In genomic region chr5:141477169-141477568, GRCh38 we compare ENCODE assay signal across 8 cellular contexts. TPM values are rescaled to one million over a fixed set of nuclear protein-coding genes. Genes with fewer than 3 reads are reported as not detected.
DNase-seq lines count a peak whose midpoint lies in the region; ATAC-seq, FAIRE-seq and TF ChIP-seq lines count a peak whose summit lies in the region.

No MANE protein-coding gene starts in this region.

- H3K36me3 Mint-ChIP-seq in activated B cell treated with CpG ODN at 0.5 μM for 24 hours (ENCODE audit: low read depth) (peaks cover 2% of the 10 kb centered on the region), Caco-2 (ENCODE audit: insufficient read depth, unreplicated experiment) (no peaks in the 10 kb centered on the region)

- H3K27ac ChIP-seq in gastrocnemius medialis, result peak overlapping the region; percentile 82 to 91 (median 88)

- H3K9me3 Mint-ChIP-seq in activated B cell treated with CpG ODN at 0.5 μM for 24 hours, result no peaks in the 10 kb centered on the region
- no peaks in the 10 kb centered on the region for H3K9me3 Mint-ChIP-seq in Caco-2 (ENCODE audit: unreplicated experiment)

- POLR2A ChIA-PET in activated B cell treated with CpG ODN at 0.5 μM for 24 hours (lab: Charles Lee) (interaction anchor here (1.1 kb wide), 1 partner anchor 46 kb away, joined by 3 read pairs; no protein-coding TSS in a partner anchor), Caco-2 (lab: Charles Lee) (no interaction called here)

- no peaks in the 10 kb centered on the region for H3K27me3 ChIP-seq in gastrocnemius medialis
- H3K27me3 ChIP-seq in Caco-2 (replicated peaks; ENCODE audit: control insufficient read depth, insufficient read depth, low read length), result no peaks in the 10 kb centered on the region

- TF ChIP-seq POLR2A in gastrocnemius medialis (IDR thresholded peaks at IDR 0.05), result no peak

- H3K9me3 ChIP-seq in gastrocnemius medialis (no peaks in the 10 kb centered on the region), Caco-2 (no peaks in the 10 kb centered on the region)

- CTCF ChIA-PET in activated B cell treated with CpG ODN at 0.5 μM for 24 hours (lab: Charles Lee) (interaction anchor here (0.8 to 4.6 kb wide), 4 partner anchors 36 to 87 kb away, joined by 3 to 59 read pairs (median 13); no protein-coding TSS in a partner anchor), Caco-2 (lab: Charles Lee) (no interaction called here)

- H3K4me3 Mint-ChIP-seq in activated B cell treated with CpG ODN at 0.5 μM for 24 hours, result peak overlapping the region; percentile 93
- no peak overlapping the region for H3K4me3 Mint-ChIP-seq in Caco-2 (ENCODE audit: unreplicated experiment)

- no peak for ATAC-seq in activated B cell treated with CpG ODN at 0.5 μM for 24 hours (ENCODE audit: low read depth)
- ATAC-seq in gastrocnemius medialis, result no peak
- ATAC-seq in HG03571 (IDR thresholded peaks at IDR 0.05; ENCODE audit: unreplicated experiment), result no peak

- intact Hi-C loops in activated B cell treated with CpG ODN at 0.5 μM for 24 hours (cut with micrococcal nuclease), result loop anchor here (2.0 kb wide), 3 partner anchors 16 to 46 kb away; partner anchors contain the start of gene PCDHGA12
- intact Hi-C loops in gastrocnemius medialis (cut with DNase I; ENCODE audit: low total_unique reads), result loop anchor here (2.0 kb wide), 2 partner anchors 30 to 46 kb away; partner anchors contain the start of gene PCDHGA12
- intact Hi-C loops in Caco-2 (cut with micrococcal nuclease; ENCODE audit: unreplicated experiment), result no loop called here

- no peaks in the 10 kb centered on the region for H3K36me3 ChIP-seq in gastrocnemius medialis
- H3K36me3 ChIP-seq in Caco-2 (ENCODE audit: control insufficient read depth, insufficient read depth, low read length), result no peaks in the 10 kb centered on the region

- H3K4me3 ChIP-seq in foreskin fibroblast (ENCODE audit: low read depth in 1 of 2, low read length in 2 of 2) (peak overlapping the region; percentile 78 to 99), gastrocnemius medialis (peak overlapping the region; percentile 69 to 83 (median 75)), Caco-2 (ENCODE audit: low read depth, low read length) (no peak overlapping the region)

- peaks cover 38% of the 10 kb centered on the region for H3K27me3 Mint-ChIP-seq in activated B cell treated with CpG ODN at 0.5 μM for 24 hours
- no peaks in the 10 kb centered on the region for H3K27me3 Mint-ChIP-seq in Caco-2 (ENCODE audit: insufficient read depth, unreplicated experiment)

- FAIRE-seq in GM19239 (lab: Jason Lieb, UNC), result peak; percentile 18

- peaks cover 28% of the 10 kb centered on the region for H3K4me1 Mint-ChIP-seq in activated B cell treated with CpG ODN at 0.5 μM for 24 hours
- H3K4me1 Mint-ChIP-seq in Caco-2 (ENCODE audit: low read depth, unreplicated experiment), result no peaks in the 10 kb centered on the region

- DNase-seq in GM19239 (ENCODE audit: insufficient read length, low spot score) (no peak), activated B cell treated with CpG ODN at 0.5 μM for 24 hours (no peak), foreskin fibroblast (peak in 1 of 2 donors; percentile 37), gastrocnemius medialis (no peak), NCI-H82 (lab: John Stamatoyannopoulos, UW) (no peak), Caco-2 (no peak), NCI-H1436 treated with DMSO at 0.1 percent for 48 hours (lab: John Stamatoyannopoulos, UW) (no peak)

- H3K27ac Mint-ChIP-seq in activated B cell treated with CpG ODN at 0.5 μM for 24 hours (no peak overlapping the region), Caco-2 (ENCODE audit: unreplicated experiment) (no peak overlapping the region)

- H3K4me1 ChIP-seq in gastrocnemius medialis (peaks cover 44 to 61% of the 10 kb centered on the region in 2 donors), Caco-2 (no peaks in the 10 kb centered on the region)

- TF ChIP-seq CTCF in activated B cell treated with CpG ODN at 0.5 μM for 24 hours (IDR thresholded peaks at IDR 0.05) (no peak), foreskin fibroblast (IDR thresholded peaks at IDR 0.05; ENCODE audit: low read depth, low read length) (no peak), gastrocnemius medialis (IDR thresholded peaks at IDR 0.05 in 4 of 5, conservative IDR thresholded peaks at IDR 0.05 in 1 of 5) (no peak), Caco-2 (IDR thresholded peaks at IDR 0.05; ENCODE audit: insufficient read depth in 1 of 2, low read depth in 1 of 2, low read length in 1 of 2, severe bottlenecking in 1 of 2, unreplicated experiment in 1 of 2) (no peak)

- in situ Hi-C loops in gastrocnemius medialis (cut with MboI; ENCODE audit: low sequenced_read_pairs in 4 of 4), result loop anchor here in 2 of 4 donors (5.0 kb wide), 4 partner anchors 45 to 85 kb away; partner anchors contain the start of gene PCDHGA11 (in 1 of the 2)

- no TSS peak for BruUV-seq in Caco-2 (replicated peaks; lab: Mats Ljungman, UMichigan)

RNA-seq across cellular contexts. Expression of gene PCDHGC3, which starts 1.4 kb away (rescaled TPM):
- 2.6 and 3.3 TPM in 2 replicates for total RNA-seq in activated B cell treated with CpG ODN at 0.5 μM for 24 hours
- 10 to 100 TPM; 11.8 to 14.5 (median 13.8) TPM for total RNA-seq in gastrocnemius medialis
- total RNA-seq in Caco-2 (2022), result 1.3 and 2.9 TPM in 2 replicates

RNA-seq across cellular contexts. Expression of gene PCDHGC4, which starts 7.7 kb away (rescaled TPM):
- 0.69 TPM in 2 replicates for total RNA-seq in activated B cell treated with CpG ODN at 0.5 μM for 24 hours
- 10 to 100 TPM in 1 of 4 donors, 1 to 10 TPM in 1, under 1 TPM in 1, not detected in 1; 0.31 to 20.4 (median 1.7) TPM for total RNA-seq in gastrocnemius medialis
- total RNA-seq in Caco-2 (2022), result 0.28 and 0.39 TPM in 2 replicates

RNA-seq across cellular contexts. Expression of gene PCDHGC5, which starts 11.7 kb away (rescaled TPM):
- total RNA-seq in activated B cell treated with CpG ODN at 0.5 μM for 24 hours, result 0.24 and 0.38 TPM in 2 replicates
- total RNA-seq in gastrocnemius medialis, result 1 to 10 TPM in 1 of 4 donors, under 1 TPM in 2, not detected in 1; 0.16 to 1.5 (median 0.36) TPM
- 0.21 and 0.25 TPM in 2 replicates for total RNA-seq in Caco-2 (2022)

RNA-seq across cellular contexts. Expression of gene PCDHGA12, which starts 46.9 kb away (rescaled TPM):
- total RNA-seq in activated B cell treated with CpG ODN at 0.5 μM for 24 hours (1.3 and 1.6 TPM in 2 replicates), gastrocnemius medialis (1 to 10 TPM; 1.1 to 5.4 (median 1.7) TPM), Caco-2 (2022) (0.52 and 1.0 TPM in 2 replicates)

RNA-seq across cellular contexts. Expression of gene PCDHGA11, which starts 56.3 kb away (rescaled TPM):
- total RNA-seq in activated B cell treated with CpG ODN at 0.5 μM for 24 hours (0.73 and 1.1 TPM in 2 replicates), gastrocnemius medialis (1 to 10 TPM; 1.2 to 3.3 (median 1.3) TPM), Caco-2 (2022) (1.2 and 1.9 TPM in 2 replicates)
